ENCODE assay signal across 8 cellular contexts in genomic region chr1:36285450-36286101, GRCh38. TPM values are rescaled to one million over a fixed set of nuclear protein-coding genes. Genes with fewer than 3 reads are reported as not detected.
DNase-seq lines count a peak whose midpoint lies in the region; ATAC-seq and TF ChIP-seq lines count a peak whose summit lies in the region.

No MANE protein-coding gene starts in this region.

- H3K4me3 ChIP-seq in heart left ventricle, result no peak overlapping the region

- peak overlapping the region in 10 of 12 donors; percentile 29 to 78 (median 68) for H3K27ac ChIP-seq in heart left ventricle

- WGBS in heart left ventricle, 4 donors, result 30 to 41% (median 39%) methylated on average over 7 of the region's 7 CpGs

- DNase-seq in GM10266 (ENCODE audit: extremely low spot score), result peak; percentile 65
- DNase-seq in NCI-H1105 treated with DMSO at 0.1 percent for 48 hours (lab: John Stamatoyannopoulos, UW), result peak; percentile 75
- peak; percentile 56 for DNase-seq in activated naive CD8-positive, alpha-beta T cell treated with anti-CD3 and anti-CD28 coated beads, Interleukin-2, amount 50 U/mL, for 24 hours
- peak in 4 of 5 donors; percentile 47 to 75 (median 72) for DNase-seq in heart left ventricle
- DNase-seq in renal cortical epithelial cell (ENCODE audit: low read depth), result peak; percentile 82

- no peaks in the 10 kb centered on the region for H3K27me3 Mint-ChIP-seq in activated naive CD8-positive, alpha-beta T cell treated with anti-CD3 and anti-CD28 coated beads, Interleukin-2, amount 50 U/mL, for 24 hours

- peaks cover 0 to 93% (median 82%) of the 10 kb centered on the region in 9 donors for H3K36me3 ChIP-seq in heart left ventricle

- TF ChIP-seq POLR2A in heart left ventricle (IDR thresholded peaks at IDR 0.05), result no peak

- peaks cover 62% of the 10 kb centered on the region for H3K36me3 Mint-ChIP-seq in activated naive CD8-positive, alpha-beta T cell treated with anti-CD3 and anti-CD28 coated beads, Interleukin-2, amount 50 U/mL, for 24 hours (ENCODE audit: low read depth)

- peak; percentile 91 for ATAC-seq in SK-N-SH treated with all-trans-retinoic acid at 6 μM for 48 hours
- ATAC-seq in activated naive CD8-positive, alpha-beta T cell treated with anti-CD3 and anti-CD28 coated beads, Interleukin-2, amount 50 U/mL, for 24 hours, result peak; percentile 69
- ATAC-seq in heart left ventricle, result peak; percentile 64 to 78 (median 78)
- ATAC-seq in HG03571 (IDR thresholded peaks at IDR 0.05; ENCODE audit: unreplicated experiment), result no peak
- ATAC-seq in GM18861 (IDR thresholded peaks at IDR 0.05; ENCODE audit: unreplicated experiment), result no peak

- H3K9me3 Mint-ChIP-seq in activated naive CD8-positive, alpha-beta T cell treated with anti-CD3 and anti-CD28 coated beads, Interleukin-2, amount 50 U/mL, for 24 hours, result no peaks in the 10 kb centered on the region

- H3K4me3 Mint-ChIP-seq in activated naive CD8-positive, alpha-beta T cell treated with anti-CD3 and anti-CD28 coated beads, Interleukin-2, amount 50 U/mL, for 24 hours, result peak overlapping the region; percentile 16

- H3K27ac Mint-ChIP-seq in activated naive CD8-positive, alpha-beta T cell treated with anti-CD3 and anti-CD28 coated beads, Interleukin-2, amount 50 U/mL, for 24 hours, result peak overlapping the region; percentile 72

- H3K4me1 ChIP-seq in heart left ventricle, result peaks cover 0 to 76% (median 39%) of the 10 kb centered on the region in 12 donors

- intact Hi-C loops in heart left ventricle (cut with DNase I), result loop anchor here (1.0 to 10.0 kb wide), 11 partner anchors 51 to 188 kb away; partner anchors contain the start of genes TRAPPC3 (in 5 of the 10) and THRAP3 (in 4 of the 10)

- no peaks in the 10 kb centered on the region for H3K9me3 ChIP-seq in heart left ventricle

- TF ChIP-seq CTCF in GM10266 (IDR thresholded peaks at IDR 0.05; ENCODE audit: control insufficient read depth, insufficient read depth, low read depth, missing control alignments) (peak; percentile 56), heart left ventricle (IDR thresholded peaks at IDR 0.05) (peak; percentile 64 to 84 (median 78))

- H3K27me3 ChIP-seq in heart left ventricle, result no peaks in the 10 kb centered on the region

- peaks cover 55% of the 10 kb centered on the region for H3K4me1 Mint-ChIP-seq in activated naive CD8-positive, alpha-beta T cell treated with anti-CD3 and anti-CD28 coated beads, Interleukin-2, amount 50 U/mL, for 24 hours

TF ChIP-seq in SK-N-SH treated with all-trans-retinoic acid at 6 μM for 48 hours, 23 proteins besides CTCF, POLR2A, EP300 and RAD21:
- TF ChIP-seq TOX (CRISPR knock-in tag; IDR thresholded peaks at IDR 0.05; ENCODE audit: borderline replicate concordance) (no peak), ISL1 (CRISPR knock-in tag; IDR thresholded peaks at IDR 0.05) (no peak), PATZ1 (CRISPR knock-in tag; IDR thresholded peaks at IDR 0.05; ENCODE audit: borderline replicate concordance) (no peak), ARNTL (CRISPR knock-in tag; IDR thresholded peaks at IDR 0.05; ENCODE audit: borderline replicate concordance, low read depth) (no peak), SNAI2 (CRISPR knock-in tag; IDR thresholded peaks at IDR 0.05) (no peak), RARB (CRISPR knock-in tag; IDR thresholded peaks at IDR 0.05) (no peak), CSDC2 (CRISPR knock-in tag; IDR thresholded peaks at IDR 0.05) (no peak), ZNF8 (CRISPR knock-in tag; IDR thresholded peaks at IDR 0.05) (no peak), ZC3H10 (CRISPR knock-in tag; IDR thresholded peaks at IDR 0.05) (no peak), ZNF70 (CRISPR knock-in tag; IDR thresholded peaks at IDR 0.05) (no peak), ZFP3 (CRISPR knock-in tag; IDR thresholded peaks at IDR 0.05) (no peak), CREB5 (CRISPR knock-in tag; IDR thresholded peaks at IDR 0.05; ENCODE audit: low read depth) (no peak), CSRNP3 (CRISPR knock-in tag; IDR thresholded peaks at IDR 0.05) (no peak), ZNF565 (CRISPR knock-in tag; conservative IDR thresholded peaks at IDR 0.05; ENCODE audit: low read depth) (no peak), ESRRG (CRISPR knock-in tag; IDR thresholded peaks at IDR 0.05) (no peak)

RNA-seq across cellular contexts. Expression of gene SH3D21, which starts 20.6 kb away (rescaled TPM):
- total RNA-seq in heart left ventricle (1 to 10 TPM in 5 of 9 donors, under 1 TPM in 4; 0.38 to 3.1 (median 1.4) TPM), renal cortical epithelial cell (2.8 and 6.4 TPM in 2 replicates)
- polyA plus RNA-seq in heart left ventricle, result 1 to 10 TPM in 1 of 2 donors, under 1 TPM in 1; 0.72 to 2.2 TPM

RNA-seq across cellular contexts. Expression of gene EVA1B, which starts 37.9 kb away (rescaled TPM):
- 10 to 100 TPM in 6 of 9 donors, 1 to 10 TPM in 3; 5.9 to 42.3 (median 10.8) TPM for total RNA-seq in heart left ventricle
- polyA plus RNA-seq in heart left ventricle, result 10 to 100 TPM; 13.6 to 21.4 TPM
- 56.6 and 104 TPM in 2 replicates for total RNA-seq in renal cortical epithelial cell

Comparison
In these comparisons a context has a peak if more than half of its experiments do, and no peak if none do; other contexts are left out.
1. ATAC-seq: peak in SK-N-SH treated with all-trans-retinoic acid at 6 μM for 48 hours (single experiment), activated naive CD8-positive, alpha-beta T cell treated with anti-CD3 and anti-CD28 coated beads, Interleukin-2, amount 50 U/mL, for 24 hours (single experiment) and heart left ventricle (4 of 4); none in HG03571 (single experiment) and GM18861 (single experiment).
2. Peak in every context shown above with its lines, with median percentiles within 50 percentile points of each other: DNase-seq.